6 cellular contexts compared by ENCODE assay signal in genomic region chr9:136882947-136883283, GRCh38. TPM values are rescaled to one million over a fixed set of nuclear protein-coding genes. Genes with fewer than 3 reads are reported as not detected.
DNase-seq lines count a peak whose midpoint lies in the region; ATAC-seq and TF ChIP-seq lines count a peak whose summit lies in the region.
"Not testable (repeated sequence)": the region's sequence is repeated elsewhere in the genome, so short reads cannot be mapped to it uniquely, and the experiment has no call there.

No MANE protein-coding gene starts in this region.

- not testable (repeated sequence) for H3K9me3 Mint-ChIP-seq in activated naive CD4-positive, alpha-beta T cell treated with anti-CD3 and anti-CD28 coated beads, Interleukin-2, amount 50 U/mL, for 72 hours; naive thymus-derived CD4-positive, alpha-beta T cell

- not testable (repeated sequence) for H3K27me3 Mint-ChIP-seq in T-helper 17 cell; naive thymus-derived CD4-positive, alpha-beta T cell

- not testable (repeated sequence) for H3K36me3 Mint-ChIP-seq in T-helper 17 cell (ENCODE audit: low read depth); activated naive CD4-positive, alpha-beta T cell treated with anti-CD3 and anti-CD28 coated beads, Interleukin-2, amount 50 U/mL, for 72 hours; naive thymus-derived CD4-positive, alpha-beta T cell

- H3K4me2 ChIP-seq in HCT116 (ENCODE audit: low read length) = peak overlapping the region; percentile 66

- 72 to 83% (median 82%) methylated on average over 9 of the region's 9 CpGs for WGBS in stomach, 5 donors

- not testable (repeated sequence) for H3K9me3 ChIP-seq in HCT116 (ENCODE audit: control insufficient read depth in 1 of 2, insufficient read depth in 1 of 2, low read depth in 1 of 2, low read length in 2 of 2); T-helper 17 cell (ENCODE audit: control insufficient read depth, low read length, poor library complexity, severe bottlenecking); naive thymus-derived CD4-positive, alpha-beta T cell (ENCODE audit: control insufficient read depth in 2 of 3, low read length in 3 of 3); stomach

- H3K27ac Mint-ChIP-seq in T-helper 17 cell = peak overlapping the region; percentile 96
- H3K27ac Mint-ChIP-seq in activated naive CD4-positive, alpha-beta T cell treated with anti-CD3 and anti-CD28 coated beads, Interleukin-2, amount 50 U/mL, for 72 hours = peak overlapping the region; percentile 88 to 93
- peak overlapping the region; percentile 64 to 96 (median 88) for H3K27ac Mint-ChIP-seq in naive thymus-derived CD4-positive, alpha-beta T cell

- DNase-seq in HCT116 (ENCODE audit: low read depth, low spot score); T-helper 17 cell; activated naive CD4-positive, alpha-beta T cell treated with anti-CD3 and anti-CD28 coated beads, Interleukin-2, amount 50 U/mL, for 72 hours (ENCODE audit: low spot score in 2 of 2); epithelial cell of prostate (ENCODE audit: low read depth, low spot score); naive thymus-derived CD4-positive, alpha-beta T cell; stomach: not testable (repeated sequence)

- H3K79me2 ChIP-seq in HCT116 (ENCODE audit: insufficient read depth, low read length) = peaks cover 13% of the 10 kb centered on the region

- peaks cover 18% of the 10 kb centered on the region for H3K4me1 Mint-ChIP-seq in T-helper 17 cell
- peaks cover 10 to 50% (median 24%) of the 10 kb centered on the region in 7 donors for H3K4me1 Mint-ChIP-seq in naive thymus-derived CD4-positive, alpha-beta T cell

- RAD21 ChIA-PET in HCT116 (lab: Charles Lee; ENCODE audit: low non-redundant PET in 1 of 2, low total read pairs in 2 of 2, uncharacterized antibody in 2 of 2, unreplicated experiment in 2 of 2) = not testable (repeated sequence)

- H3K27ac ChIP-seq in HCT116 (ENCODE audit: low read depth, low read length) = not testable (repeated sequence)
- H3K27ac ChIP-seq in epithelial cell of prostate = peak overlapping the region; percentile 20
- peak overlapping the region; percentile 75 for H3K27ac ChIP-seq in naive thymus-derived CD4-positive, alpha-beta T cell (ENCODE audit: low read depth, low read length)
- H3K27ac ChIP-seq in stomach = peak overlapping the region in 3 of 5 donors; percentile 66 to 74 (median 69)

- POLR2A ChIA-PET in HCT116 (lab: Charles Lee) = interaction anchor here (1.0 kb wide), 1 partner anchor 17 kb away, joined by 4 read pairs; the partner anchor contains the start of gene EDF1
- POLR2A ChIA-PET in naive thymus-derived CD4-positive, alpha-beta T cell (lab: Charles Lee) = interaction anchor here (0.7 to 1.6 kb wide), 7 partner anchors 8 to 113 kb away, joined by 3 to 7 read pairs (median 4); partner anchors contain the start of genes AJM1, EDF1 and FBXW5

- not testable (repeated sequence) for H3K36me3 ChIP-seq in HCT116 (ENCODE audit: control insufficient read depth in 1 of 2, insufficient read depth in 2 of 2, low read length in 2 of 2); naive thymus-derived CD4-positive, alpha-beta T cell (ENCODE audit: control insufficient read depth in 2 of 3, insufficient read depth in 3 of 3, low read length in 3 of 3); stomach

- not testable (repeated sequence) for H2AFZ ChIP-seq in HCT116 (ENCODE audit: low read depth, low read length, poor library complexity, severe bottlenecking)

- peak overlapping the region in 1 of 2 experiments; percentile 37; a peak in 1 of 4 replicates for H3K4me3 ChIP-seq in HCT116 (replicated peaks in 1 of 2; ENCODE audit: low read depth in 1 of 2, low read length in 2 of 2)
- peak overlapping the region; percentile 74 for H3K4me3 ChIP-seq in naive thymus-derived CD4-positive, alpha-beta T cell (ENCODE audit: low read length)
- H3K4me3 ChIP-seq in stomach = not testable (repeated sequence)

- H3K27me3 ChIP-seq in HCT116 (ENCODE audit: insufficient read depth, low read length); naive thymus-derived CD4-positive, alpha-beta T cell (ENCODE audit: control insufficient read depth in 2 of 2, insufficient read depth in 2 of 2, low read length in 2 of 2); stomach: not testable (repeated sequence)

- not testable (repeated sequence) for TF ChIP-seq CTCF in HCT116 (IDR thresholded peaks at IDR 0.05 in 2 of 3, conservative IDR thresholded peaks at IDR 0.05 in 1 of 3; ENCODE audit: borderline replicate concordance in 1 of 3, insufficient read depth in 1 of 3, low read depth in 2 of 3, low read length in 2 of 3); stomach (IDR thresholded peaks at IDR 0.05)

- TF ChIP-seq EP300 in stomach (IDR thresholded peaks at IDR 0.05) = not testable (repeated sequence)

- TF ChIP-seq RAD21 in HCT116 (IDR thresholded peaks at IDR 0.05; ENCODE audit: low read depth) = not testable (repeated sequence)

- CTCF ChIA-PET in HCT116 (lab: Charles Lee) = interaction anchor here (1.8 kb wide), 1 partner anchor 41 kb away, joined by 4 read pairs; the partner anchor contains the start of gene AJM1
- CTCF ChIA-PET in naive thymus-derived CD4-positive, alpha-beta T cell (lab: Charles Lee) = not testable (repeated sequence)

- not testable (repeated sequence) for TF ChIP-seq POLR2A in HCT116 (IDR thresholded peaks at IDR 0.05; ENCODE audit: borderline replicate concordance, extremely low read depth, insufficient read depth, insufficient read length); stomach (IDR thresholded peaks at IDR 0.05)

- ATAC-seq in HCT116; T-helper 17 cell; activated naive CD4-positive, alpha-beta T cell treated with anti-CD3 and anti-CD28 coated beads, Interleukin-2, amount 50 U/mL, for 72 hours; naive thymus-derived CD4-positive, alpha-beta T cell: not testable (repeated sequence)

- not testable (repeated sequence) for BruUV-seq in HCT116 (replicated peaks; lab: Mats Ljungman, UMichigan)

- not testable (repeated sequence) for H4K20me1 ChIP-seq in HCT116 (ENCODE audit: insufficient read depth)

- peak overlapping the region; percentile 87 for H3K4me3 Mint-ChIP-seq in T-helper 17 cell
- H3K4me3 Mint-ChIP-seq in naive thymus-derived CD4-positive, alpha-beta T cell = peak overlapping the region; percentile 67 to 88 (median 80)

- not testable (repeated sequence) for H3K9me2 ChIP-seq in HCT116 (ENCODE audit: insufficient read depth)

- intact Hi-C loops in HCT116 (cut with micrococcal nuclease); stomach (cut with DNase I; ENCODE audit: low total_unique reads): not testable (repeated sequence)
- intact Hi-C loops in naive thymus-derived CD4-positive, alpha-beta T cell (cut with micrococcal nuclease) = loop anchor here (1.0 to 10.0 kb wide), 5 partner anchors 17 to 348 kb away; partner anchors contain the start of genes PHPT1 (in 2 of the 2), EDF1 (in 1 of the 2) and FBXW5 (in 1 of the 2)

- H3K4me1 ChIP-seq in HCT116 (ENCODE audit: control insufficient read depth in 1 of 2, insufficient read depth in 2 of 2, low read length in 2 of 2) (peaks cover 25 to 39% of the 10 kb centered on the region in 2 experiments), stomach (peaks cover 21 to 51% (median 37%) of the 10 kb centered on the region in 4 donors)
- peaks cover 26 to 29% of the 10 kb centered on the region in 2 donors for H3K4me1 ChIP-seq in naive thymus-derived CD4-positive, alpha-beta T cell (ENCODE audit: control insufficient read depth in 2 of 2, insufficient read depth in 2 of 2, low read length in 2 of 2)

- H3K9ac ChIP-seq in HCT116 (ENCODE audit: low read length) = peak overlapping the region; percentile 55; the same call in 1 of the 2 replicates

RNA-seq across cellular contexts. Expression of gene TRAF2, which starts 3.4 kb away (rescaled TPM):
- total RNA-seq in HCT116 (2021; ENCODE audit: unreplicated experiment) = 28.4 TPM
- 13.7 and 13.9 TPM in 2 replicates for polyA plus RNA-seq in HCT116 (2012)
- total RNA-seq in T-helper 17 cell = 10 to 100 TPM; 20.8 to 21.4 TPM
- 10 to 100 TPM; 53.7 to 56.5 TPM for total RNA-seq in activated naive CD4-positive, alpha-beta T cell treated with anti-CD3 and anti-CD28 coated beads, Interleukin-2, amount 50 U/mL, for 72 hours
- total RNA-seq in naive thymus-derived CD4-positive, alpha-beta T cell = 10 to 100 TPM; 14.6 to 72.8 (median 29.6) TPM
- polyA plus RNA-seq in naive thymus-derived CD4-positive, alpha-beta T cell = 10 to 100 TPM; 11.9 to 29.1 TPM
- 100 to 1,000 TPM in 1 of 5 donors, 10 to 100 TPM in 2, 1 to 10 TPM in 2; 5.5 to 248 (median 12.8) TPM for total RNA-seq in stomach
- polyA plus RNA-seq in stomach = 10 to 100 TPM; 10.0 to 12.1 (median 11.3) TPM

RNA-seq across cellular contexts. Expression of gene EDF1, which starts 16.8 kb away (rescaled TPM):
- total RNA-seq in HCT116 (2021; ENCODE audit: unreplicated experiment) (311 TPM), T-helper 17 cell (100 to 1,000 TPM; 212 to 224 TPM), stomach (100 to 1,000 TPM; 132 to 229 (median 208) TPM)
- polyA plus RNA-seq in HCT116 (2012) = 465 and 468 TPM in 2 replicates
- 100 to 1,000 TPM; 272 to 274 TPM for total RNA-seq in activated naive CD4-positive, alpha-beta T cell treated with anti-CD3 and anti-CD28 coated beads, Interleukin-2, amount 50 U/mL, for 72 hours
- 100 to 1,000 TPM; 224 to 369 (median 283) TPM for total RNA-seq in naive thymus-derived CD4-positive, alpha-beta T cell
- 100 to 1,000 TPM; 337 to 404 TPM for polyA plus RNA-seq in naive thymus-derived CD4-positive, alpha-beta T cell
- 100 to 1,000 TPM; 572 to 798 (median 789) TPM for polyA plus RNA-seq in stomach

RNA-seq across cellular contexts. Expression of gene MAMDC4, which starts 30.8 kb away (rescaled TPM):
- total RNA-seq in HCT116 (2021; ENCODE audit: unreplicated experiment) (17.3 TPM), T-helper 17 cell (1 to 10 TPM; 3.4 TPM), stomach (100 to 1,000 TPM in 1 of 5 donors, 1 to 10 TPM in 4; 1.8 to 317 (median 5.8) TPM)
- 8.0 and 9.5 TPM in 2 replicates for polyA plus RNA-seq in HCT116 (2012)
- 10 to 100 TPM; 17.7 to 21.5 TPM for total RNA-seq in activated naive CD4-positive, alpha-beta T cell treated with anti-CD3 and anti-CD28 coated beads, Interleukin-2, amount 50 U/mL, for 72 hours
- total RNA-seq in naive thymus-derived CD4-positive, alpha-beta T cell = 10 to 100 TPM in 1 of 5 experiments, 1 to 10 TPM in 4; 3.7 to 27.7 (median 6.1) TPM
- polyA plus RNA-seq in naive thymus-derived CD4-positive, alpha-beta T cell = under 1 TPM in 1 of 2 donors, not detected in 1; 0.22 TPM
- polyA plus RNA-seq in stomach = 10 to 100 TPM in 1 of 3 donors, 1 to 10 TPM in 2; 1.1 to 11.2 (median 3.1) TPM

RNA-seq across cellular contexts. Expression of gene PHPT1, which starts 33.7 kb away (rescaled TPM):
- total RNA-seq in HCT116 (2021; ENCODE audit: unreplicated experiment) (148 TPM), T-helper 17 cell (10 to 100 TPM; 33.8 to 36.2 TPM), stomach (10 to 100 TPM; 31.5 to 45.5 (median 38.8) TPM)
- polyA plus RNA-seq in HCT116 (2012) = 165 and 168 TPM in 2 replicates
- 100 to 1,000 TPM; 129 to 167 TPM for total RNA-seq in activated naive CD4-positive, alpha-beta T cell treated with anti-CD3 and anti-CD28 coated beads, Interleukin-2, amount 50 U/mL, for 72 hours
- total RNA-seq in naive thymus-derived CD4-positive, alpha-beta T cell = 100 to 1,000 TPM in 1 of 5 experiments, 10 to 100 TPM in 4; 17.7 to 167 (median 27.7) TPM
- 10 to 100 TPM; 57.0 to 75.7 TPM for polyA plus RNA-seq in naive thymus-derived CD4-positive, alpha-beta T cell
- polyA plus RNA-seq in stomach = 100 to 1,000 TPM; 151 to 168 (median 156) TPM

RNA-seq across cellular contexts. Expression of gene AJM1, which starts 40.6 kb away (rescaled TPM):
- total RNA-seq in HCT116 (2021; ENCODE audit: unreplicated experiment) (7.1 TPM), T-helper 17 cell (1 to 10 TPM; 2.9 to 3.7 TPM), stomach (10 to 100 TPM in 2 of 5 donors, 1 to 10 TPM in 3; 1.4 to 37.4 (median 9.3) TPM)
- 3.8 and 4.0 TPM in 2 replicates for polyA plus RNA-seq in HCT116 (2012)
- 1 to 10 TPM; 3.7 to 6.7 TPM for total RNA-seq in activated naive CD4-positive, alpha-beta T cell treated with anti-CD3 and anti-CD28 coated beads, Interleukin-2, amount 50 U/mL, for 72 hours
- 1 to 10 TPM in 3 of 5 experiments, under 1 TPM in 2; 0.81 to 7.5 (median 1.8) TPM for total RNA-seq in naive thymus-derived CD4-positive, alpha-beta T cell
- under 1 TPM in 1 of 2 donors, not detected in 1; 0.04 TPM for polyA plus RNA-seq in naive thymus-derived CD4-positive, alpha-beta T cell
- polyA plus RNA-seq in stomach = 1 to 10 TPM in 2 of 3 donors, under 1 TPM in 1; 0.46 to 3.3 (median 1.5) TPM
